Comparison of ENCODE assay signal across 1 cellular context in genomic region chr10:60989400-60989876, GRCh38.
A peak's percentile ranks its signal among the peaks of the same experiment; 100 is the strongest.
TF ChIP-seq lines count a peak whose summit lies in the region.

No MANE protein-coding gene starts in this region.

TF ChIP-seq in K562, 482 proteins besides CTCF, POLR2A, EP300 and RAD21 (continued from another document and continues in another):
- no peak for TF ChIP-seq SNRNP70 (optimal IDR thresholded peaks at IDR 0.05; ENCODE audit: low read depth, low read length)
- TF ChIP-seq MYBL2 (IDR thresholded peaks at IDR 0.05; ENCODE audit: low read depth), result peak; percentile 46; the same call in 1 of the 2 replicates
- TF ChIP-seq MYBL2 (CRISPR knock-in tag; IDR thresholded peaks at IDR 0.05; ENCODE audit: borderline replicate concordance), result no peak
- TF ChIP-seq ZNF274 (IDR thresholded peaks at IDR 0.05; ENCODE audit: borderline replicate concordance, low read depth, low read length), result no peak
- peak; percentile 77; the same call in 1 of the 2 replicates for TF ChIP-seq CBX5 (IDR thresholded peaks at IDR 0.05; ENCODE audit: borderline replicate concordance, low read depth)
- TF ChIP-seq RBM17 (IDR thresholded peaks at IDR 0.05; ENCODE audit: borderline replicate concordance, low read depth, low read length), result no peak
- no peak for TF ChIP-seq RNF2 (IDR thresholded peaks at IDR 0.05)
- no peak for TF ChIP-seq PCBP1 (IDR thresholded peaks at IDR 0.05; ENCODE audit: low read depth, low read length, poor library complexity, severe bottlenecking)
- TF ChIP-seq TRIM24 (IDR thresholded peaks at IDR 0.05), result peak; percentile 88 to 95
- TF ChIP-seq ERF (CRISPR knock-in tag; IDR thresholded peaks at IDR 0.05), result no peak
- no peak for TF ChIP-seq SAFB (IDR thresholded peaks at IDR 0.05; ENCODE audit: borderline replicate concordance, low read depth, low read length)
- TF ChIP-seq, protein P1, sequence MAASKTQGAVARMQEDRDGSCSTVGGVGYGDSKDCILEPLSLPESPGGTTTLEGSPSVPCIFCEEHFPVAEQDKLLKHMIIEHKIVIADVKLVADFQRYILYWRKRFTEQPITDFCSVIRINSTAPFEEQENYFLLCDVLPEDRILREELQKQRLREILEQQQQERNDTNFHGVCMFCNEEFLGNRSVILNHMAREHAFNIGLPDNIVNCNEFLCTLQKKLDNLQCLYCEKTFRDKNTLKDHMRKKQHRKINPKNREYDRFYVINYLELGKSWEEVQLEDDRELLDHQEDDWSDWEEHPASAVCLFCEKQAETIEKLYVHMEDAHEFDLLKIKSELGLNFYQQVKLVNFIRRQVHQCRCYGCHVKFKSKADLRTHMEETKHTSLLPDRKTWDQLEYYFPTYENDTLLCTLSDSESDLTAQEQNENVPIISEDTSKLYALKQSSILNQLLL (CRISPR knock-in tag; IDR thresholded peaks at IDR 0.05; ENCODE audit: borderline replicate concordance), result no peak
- no peak for TF ChIP-seq CBFB (CRISPR knock-in tag; IDR thresholded peaks at IDR 0.05)
- no peak for TF ChIP-seq PHB2 (IDR thresholded peaks at IDR 0.05; ENCODE audit: low read depth)
- no peak for TF ChIP-seq RNF219 (CRISPR knock-in tag; IDR thresholded peaks at IDR 0.05)
- no peak for TF ChIP-seq ZNF253 (CRISPR knock-in tag; conservative IDR thresholded peaks at IDR 0.05)
- TF ChIP-seq TFAM (CRISPR knock-in tag; conservative IDR thresholded peaks at IDR 0.05), result no peak
- no peak for TF ChIP-seq HLTF (IDR thresholded peaks at IDR 0.05)
- no peak for TF ChIP-seq ZFX (CRISPR knock-in tag; IDR thresholded peaks at IDR 0.05)
- peak; percentile 95 for TF ChIP-seq ZNF3 (CRISPR knock-in tag; IDR thresholded peaks at IDR 0.05)
- no peak for TF ChIP-seq TOE1 (IDR thresholded peaks at IDR 0.05; ENCODE audit: borderline replicate concordance)
- TF ChIP-seq TOE1 (CRISPR knock-in tag; IDR thresholded peaks at IDR 0.05; ENCODE audit: borderline replicate concordance, low read depth), result no peak
- TF ChIP-seq PTTG1 (tag; IDR thresholded peaks at IDR 0.05; ENCODE audit: low read depth), result no peak
- no peak for TF ChIP-seq SRSF1 (IDR thresholded peaks at IDR 0.05; ENCODE audit: low read depth, low read length)
- no peak; the same call in 1 of the 2 replicates for TF ChIP-seq GATA2 (CRISPR knock-in tag; IDR thresholded peaks at IDR 0.05)
- TF ChIP-seq HNRNPK (IDR thresholded peaks at IDR 0.05; ENCODE audit: low read depth, low read length, poor library complexity, severe bottlenecking), result no peak
- TF ChIP-seq ELF1 (tag; IDR thresholded peaks at IDR 0.05), result 0 out of 2 replicates have a peak, but pooled peaks have one; percentile 29
- TF ChIP-seq ZNF408 (CRISPR knock-in tag; IDR thresholded peaks at IDR 0.05; ENCODE audit: low read depth), result no peak
- TF ChIP-seq, protein P2, sequence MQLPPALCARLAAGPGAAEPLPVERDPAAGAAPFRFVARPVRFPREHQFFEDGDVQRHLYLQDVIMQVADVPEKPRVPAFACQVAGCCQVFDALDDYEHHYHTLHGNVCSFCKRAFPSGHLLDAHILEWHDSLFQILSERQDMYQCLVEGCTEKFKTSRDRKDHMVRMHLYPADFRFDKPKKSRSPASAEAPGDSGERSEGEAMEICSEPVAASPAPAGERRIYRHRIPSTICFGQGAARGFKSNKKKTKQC (CRISPR knock-in tag; IDR thresholded peaks at IDR 0.05), result no peak
- TF ChIP-seq, protein P3, sequence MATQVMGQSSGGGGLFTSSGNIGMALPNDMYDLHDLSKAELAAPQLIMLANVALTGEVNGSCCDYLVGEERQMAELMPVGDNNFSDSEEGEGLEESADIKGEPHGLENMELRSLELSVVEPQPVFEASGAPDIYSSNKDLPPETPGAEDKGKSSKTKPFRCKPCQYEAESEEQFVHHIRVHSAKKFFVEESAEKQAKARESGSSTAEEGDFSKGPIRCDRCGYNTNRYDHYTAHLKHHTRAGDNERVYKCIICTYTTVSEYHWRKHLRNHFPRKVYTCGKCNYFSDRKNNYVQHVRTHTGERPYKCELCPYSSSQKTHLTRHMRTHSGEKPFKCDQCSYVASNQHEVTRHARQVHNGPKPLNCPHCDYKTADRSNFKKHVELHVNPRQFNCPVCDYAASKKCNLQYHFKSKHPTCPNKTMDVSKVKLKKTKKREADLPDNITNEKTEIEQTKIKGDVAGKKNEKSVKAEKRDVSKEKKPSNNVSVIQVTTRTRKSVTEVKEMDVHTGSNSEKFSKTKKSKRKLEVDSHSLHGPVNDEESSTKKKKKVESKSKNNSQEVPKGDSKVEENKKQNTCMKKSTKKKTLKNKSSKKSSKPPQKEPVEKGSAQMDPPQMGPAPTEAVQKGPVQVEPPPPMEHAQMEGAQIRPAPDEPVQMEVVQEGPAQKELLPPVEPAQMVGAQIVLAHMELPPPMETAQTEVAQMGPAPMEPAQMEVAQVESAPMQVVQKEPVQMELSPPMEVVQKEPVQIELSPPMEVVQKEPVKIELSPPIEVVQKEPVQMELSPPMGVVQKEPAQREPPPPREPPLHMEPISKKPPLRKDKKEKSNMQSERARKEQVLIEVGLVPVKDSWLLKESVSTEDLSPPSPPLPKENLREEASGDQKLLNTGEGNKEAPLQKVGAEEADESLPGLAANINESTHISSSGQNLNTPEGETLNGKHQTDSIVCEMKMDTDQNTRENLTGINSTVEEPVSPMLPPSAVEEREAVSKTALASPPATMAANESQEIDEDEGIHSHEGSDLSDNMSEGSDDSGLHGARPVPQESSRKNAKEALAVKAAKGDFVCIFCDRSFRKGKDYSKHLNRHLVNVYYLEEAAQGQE (CRISPR knock-in tag; IDR thresholded peaks at IDR 0.05; ENCODE audit: low read depth), result no peak
- TF ChIP-seq RBM14 (IDR thresholded peaks at IDR 0.05; ENCODE audit: borderline replicate concordance, insufficient read depth, low read depth, low read length), result no peak
- TF ChIP-seq ARID1B (IDR thresholded peaks at IDR 0.05), result peak; percentile 84
- no peak for TF ChIP-seq FUS (optimal IDR thresholded peaks at IDR 0.05; ENCODE audit: low read depth, low read length)
- TF ChIP-seq, protein P4, sequence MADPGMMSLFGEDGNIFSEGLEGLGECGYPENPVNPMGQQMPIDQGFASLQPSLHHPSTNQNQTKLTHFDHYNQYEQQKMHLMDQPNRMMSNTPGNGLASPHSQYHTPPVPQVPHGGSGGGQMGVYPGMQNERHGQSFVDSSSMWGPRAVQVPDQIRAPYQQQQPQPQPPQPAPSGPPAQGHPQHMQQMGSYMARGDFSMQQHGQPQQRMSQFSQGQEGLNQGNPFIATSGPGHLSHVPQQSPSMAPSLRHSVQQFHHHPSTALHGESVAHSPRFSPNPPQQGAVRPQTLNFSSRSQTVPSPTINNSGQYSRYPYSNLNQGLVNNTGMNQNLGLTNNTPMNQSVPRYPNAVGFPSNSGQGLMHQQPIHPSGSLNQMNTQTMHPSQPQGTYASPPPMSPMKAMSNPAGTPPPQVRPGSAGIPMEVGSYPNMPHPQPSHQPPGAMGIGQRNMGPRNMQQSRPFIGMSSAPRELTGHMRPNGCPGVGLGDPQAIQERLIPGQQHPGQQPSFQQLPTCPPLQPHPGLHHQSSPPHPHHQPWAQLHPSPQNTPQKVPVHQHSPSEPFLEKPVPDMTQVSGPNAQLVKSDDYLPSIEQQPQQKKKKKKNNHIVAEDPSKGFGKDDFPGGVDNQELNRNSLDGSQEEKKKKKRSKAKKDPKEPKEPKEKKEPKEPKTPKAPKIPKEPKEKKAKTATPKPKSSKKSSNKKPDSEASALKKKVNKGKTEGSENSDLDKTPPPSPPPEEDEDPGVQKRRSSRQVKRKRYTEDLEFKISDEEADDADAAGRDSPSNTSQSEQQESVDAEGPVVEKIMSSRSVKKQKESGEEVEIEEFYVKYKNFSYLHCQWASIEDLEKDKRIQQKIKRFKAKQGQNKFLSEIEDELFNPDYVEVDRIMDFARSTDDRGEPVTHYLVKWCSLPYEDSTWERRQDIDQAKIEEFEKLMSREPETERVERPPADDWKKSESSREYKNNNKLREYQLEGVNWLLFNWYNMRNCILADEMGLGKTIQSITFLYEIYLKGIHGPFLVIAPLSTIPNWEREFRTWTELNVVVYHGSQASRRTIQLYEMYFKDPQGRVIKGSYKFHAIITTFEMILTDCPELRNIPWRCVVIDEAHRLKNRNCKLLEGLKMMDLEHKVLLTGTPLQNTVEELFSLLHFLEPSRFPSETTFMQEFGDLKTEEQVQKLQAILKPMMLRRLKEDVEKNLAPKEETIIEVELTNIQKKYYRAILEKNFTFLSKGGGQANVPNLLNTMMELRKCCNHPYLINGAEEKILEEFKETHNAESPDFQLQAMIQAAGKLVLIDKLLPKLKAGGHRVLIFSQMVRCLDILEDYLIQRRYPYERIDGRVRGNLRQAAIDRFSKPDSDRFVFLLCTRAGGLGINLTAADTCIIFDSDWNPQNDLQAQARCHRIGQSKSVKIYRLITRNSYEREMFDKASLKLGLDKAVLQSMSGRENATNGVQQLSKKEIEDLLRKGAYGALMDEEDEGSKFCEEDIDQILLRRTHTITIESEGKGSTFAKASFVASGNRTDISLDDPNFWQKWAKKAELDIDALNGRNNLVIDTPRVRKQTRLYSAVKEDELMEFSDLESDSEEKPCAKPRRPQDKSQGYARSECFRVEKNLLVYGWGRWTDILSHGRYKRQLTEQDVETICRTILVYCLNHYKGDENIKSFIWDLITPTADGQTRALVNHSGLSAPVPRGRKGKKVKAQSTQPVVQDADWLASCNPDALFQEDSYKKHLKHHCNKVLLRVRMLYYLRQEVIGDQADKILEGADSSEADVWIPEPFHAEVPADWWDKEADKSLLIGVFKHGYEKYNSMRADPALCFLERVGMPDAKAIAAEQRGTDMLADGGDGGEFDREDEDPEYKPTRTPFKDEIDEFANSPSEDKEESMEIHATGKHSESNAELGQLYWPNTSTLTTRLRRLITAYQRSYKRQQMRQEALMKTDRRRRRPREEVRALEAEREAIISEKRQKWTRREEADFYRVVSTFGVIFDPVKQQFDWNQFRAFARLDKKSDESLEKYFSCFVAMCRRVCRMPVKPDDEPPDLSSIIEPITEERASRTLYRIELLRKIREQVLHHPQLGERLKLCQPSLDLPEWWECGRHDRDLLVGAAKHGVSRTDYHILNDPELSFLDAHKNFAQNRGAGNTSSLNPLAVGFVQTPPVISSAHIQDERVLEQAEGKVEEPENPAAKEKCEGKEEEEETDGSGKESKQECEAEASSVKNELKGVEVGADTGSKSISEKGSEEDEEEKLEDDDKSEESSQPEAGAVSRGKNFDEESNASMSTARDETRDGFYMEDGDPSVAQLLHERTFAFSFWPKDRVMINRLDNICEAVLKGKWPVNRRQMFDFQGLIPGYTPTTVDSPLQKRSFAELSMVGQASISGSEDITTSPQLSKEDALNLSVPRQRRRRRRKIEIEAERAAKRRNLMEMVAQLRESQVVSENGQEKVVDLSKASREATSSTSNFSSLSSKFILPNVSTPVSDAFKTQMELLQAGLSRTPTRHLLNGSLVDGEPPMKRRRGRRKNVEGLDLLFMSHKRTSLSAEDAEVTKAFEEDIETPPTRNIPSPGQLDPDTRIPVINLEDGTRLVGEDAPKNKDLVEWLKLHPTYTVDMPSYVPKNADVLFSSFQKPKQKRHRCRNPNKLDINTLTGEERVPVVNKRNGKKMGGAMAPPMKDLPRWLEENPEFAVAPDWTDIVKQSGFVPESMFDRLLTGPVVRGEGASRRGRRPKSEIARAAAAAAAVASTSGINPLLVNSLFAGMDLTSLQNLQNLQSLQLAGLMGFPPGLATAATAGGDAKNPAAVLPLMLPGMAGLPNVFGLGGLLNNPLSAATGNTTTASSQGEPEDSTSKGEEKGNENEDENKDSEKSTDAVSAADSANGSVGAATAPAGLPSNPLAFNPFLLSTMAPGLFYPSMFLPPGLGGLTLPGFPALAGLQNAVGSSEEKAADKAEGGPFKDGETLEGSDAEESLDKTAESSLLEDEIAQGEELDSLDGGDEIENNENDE (IDR thresholded peaks at IDR 0.05; ENCODE audit: low read depth, low read length), result no peak
- TF ChIP-seq POLR2B (IDR thresholded peaks at IDR 0.05; ENCODE audit: low read depth, partially characterized antibody), result no peak
- peak; percentile 82; the same call in 1 of the 2 replicates for TF ChIP-seq SMARCA5 (IDR thresholded peaks at IDR 0.05)
- no peak for TF ChIP-seq YY1 (IDR thresholded peaks at IDR 0.05; ENCODE audit: borderline replicate concordance in 1 of 3, control insufficient read depth in 1 of 3, extremely low read depth in 1 of 3, insufficient read depth in 3 of 3, insufficient read length in 1 of 3, insufficient replicate concordance in 2 of 3, low read depth in 1 of 3, low read length in 2 of 3)
- no peak for TF ChIP-seq THRB (CRISPR knock-in tag; conservative IDR thresholded peaks at IDR 0.05)
- no peak for TF ChIP-seq ARHGAP35 (IDR thresholded peaks at IDR 0.05; ENCODE audit: partially characterized antibody)
- no peak for TF ChIP-seq ZNF766 (CRISPR knock-in tag; conservative IDR thresholded peaks at IDR 0.05)
- TF ChIP-seq ZNF324 (CRISPR knock-in tag; IDR thresholded peaks at IDR 0.05), result no peak
- TF ChIP-seq, protein P5, sequence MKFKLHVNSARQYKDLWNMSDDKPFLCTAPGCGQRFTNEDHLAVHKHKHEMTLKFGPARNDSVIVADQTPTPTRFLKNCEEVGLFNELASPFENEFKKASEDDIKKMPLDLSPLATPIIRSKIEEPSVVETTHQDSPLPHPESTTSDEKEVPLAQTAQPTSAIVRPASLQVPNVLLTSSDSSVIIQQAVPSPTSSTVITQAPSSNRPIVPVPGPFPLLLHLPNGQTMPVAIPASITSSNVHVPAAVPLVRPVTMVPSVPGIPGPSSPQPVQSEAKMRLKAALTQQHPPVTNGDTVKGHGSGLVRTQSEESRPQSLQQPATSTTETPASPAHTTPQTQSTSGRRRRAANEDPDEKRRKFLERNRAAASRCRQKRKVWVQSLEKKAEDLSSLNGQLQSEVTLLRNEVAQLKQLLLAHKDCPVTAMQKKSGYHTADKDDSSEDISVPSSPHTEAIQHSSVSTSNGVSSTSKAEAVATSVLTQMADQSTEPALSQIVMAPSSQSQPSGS (CRISPR knock-in tag; IDR thresholded peaks at IDR 0.05), result no peak
- TF ChIP-seq ZNF232 (CRISPR knock-in tag; IDR thresholded peaks at IDR 0.05), result no peak
- TF ChIP-seq ZNF699 (CRISPR knock-in tag; IDR thresholded peaks at IDR 0.05; ENCODE audit: insufficient replicate concordance), result no peak
- no peak for TF ChIP-seq NELFE (IDR thresholded peaks at IDR 0.05; ENCODE audit: insufficient read depth, insufficient read length)
